ENCODE assay signal across 26 cellular contexts in genomic region chr13:111598751-111599150, GRCh38.
"Had no signal": no experiment of that assay in that cellular context is flagged by ENCODE, and none has a peak within 500 bp of the region (broad histone marks: within the 10 kb centered on the region; RNA-seq: fewer than 3 reads in every experiment).

No MANE protein-coding gene starts in this region.

- ATAC-seq: activated CD4-positive, CD25-positive, alpha-beta regulatory T cell treated with anti-CD3 and anti-CD28 coated beads, Interleukin-2, amount 50 U/mL, for 24 hours; left lung; lower lobe of right lung; natural killer cell; stimulated activated memory B cell treated with anti-CD40 and anti-IgM and Interleukin-4, amounts not matched to agents 10 μg/mL and 1 μg/mL and 100 μg/mL, for 72 hours; stimulated activated naive CD8-positive, alpha-beta T cell treated with anti-CD3 and anti-CD28 coated beads, Interleukin-15, amount 100 ng/mL, for 72 hours had no signal

- DNase-seq: activated CD4-positive, alpha-beta memory T cell treated with anti-CD3 and anti-CD28 coated beads for 36 hours; activated CD4-positive, alpha-beta T cell treated with anti-CD3 and anti-CD28 coated beads for 48 hours; activated CD8-positive, alpha-beta memory T cell treated with anti-CD3 and anti-CD28 coated beads, Interleukin-2, amount 50 U/mL, for 48 hours; activated gamma-delta T cell; activated naive CD4-positive, alpha-beta T cell treated with anti-CD3 and anti-CD28 coated beads, Interleukin-2, amount 50 U/mL, for 16 hours; activated T-cell treated with anti-CD3 and anti-CD28 coated beads, Interleukin-2, amount 50 U/mL, for 24 hours; amniotic stem cell; brain microvascular endothelial cell; dorsolateral prefrontal cortex; effector memory CD4-positive, alpha-beta T cell; erythroblast; head of caudate nucleus; hippocampal formation; left lung; lower lobe of right lung; mesenchymal stem cell; natural killer cell; stimulated activated CD4-positive, alpha-beta T cell treated with anti-CD3 and anti-CD28 coated beads, Interleukin-1b, Interleukin-23, amount 100 ng/mL, for 48 hours; stimulated activated CD4-positive, alpha-beta T cell treated with anti-CD3 and anti-CD28 coated beads, Interleukin-4, amount 100 ng/mL, for 4 hours; stimulated activated CD8-positive, alpha-beta memory T cell treated with anti-CD3 and anti-CD28 coated beads, Interleukin-4, amount 100 ng/mL, for 48 hours; stimulated activated naive CD8-positive, alpha-beta T cell treated with anti-CD3 and anti-CD28 coated beads, Interleukin-15, amount 100 ng/mL, for 72 hours; substantia nigra; T1000; WERI-Rb-1 had no signal
